13 cellular contexts compared by ENCODE assay signal in the genomic region with DNA sequence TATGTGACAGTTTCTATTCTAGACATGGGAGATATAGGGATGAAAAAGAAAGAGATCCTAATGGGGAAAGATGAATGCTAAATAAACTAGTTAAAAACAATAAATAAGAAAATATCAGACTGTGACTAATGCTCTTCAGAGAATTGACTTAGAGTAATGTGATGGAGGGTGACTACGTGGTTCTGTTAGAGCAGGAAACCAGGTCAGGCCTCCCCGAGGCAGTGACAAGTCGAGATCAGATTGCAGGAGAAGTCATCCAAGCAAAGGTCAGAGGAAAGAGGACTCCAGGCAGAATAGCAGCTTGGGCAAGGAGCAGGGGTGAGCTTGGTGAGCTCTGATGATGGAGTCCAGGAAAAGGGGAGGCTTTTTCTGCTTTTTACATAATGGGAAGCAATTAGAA. TPM values are rescaled to one million over a fixed set of nuclear protein-coding genes. Genes with fewer than 3 reads are reported as not detected.
DNase-seq lines count a peak whose midpoint lies in the region; ATAC-seq and TF ChIP-seq lines count a peak whose summit lies in the region.
"Had no signal": no experiment of that assay in that cellular context is flagged by ENCODE, and none has a peak within 500 bp of the region (broad histone marks: within the 10 kb centered on the region; RNA-seq: fewer than 3 reads in every experiment).

No MANE protein-coding gene starts in this region.

- H3K36me3 ChIP-seq in SJSA1 (no peaks in the 10 kb centered on the region), prostate gland (no peaks in the 10 kb centered on the region)
- H3K36me3 ChIP-seq: neutrophil had no signal

- intact Hi-C loops in prostate gland (cut with DNase I), result no loop called here

- H3K27me3 ChIP-seq in SJSA1 (replicated peaks) (no peaks in the 10 kb centered on the region), prostate gland (replicated peaks; ENCODE audit: insufficient read depth) (no peaks in the 10 kb centered on the region)
- H3K27me3 ChIP-seq: neutrophil had no signal

- TF ChIP-seq CTCF in fibroblast of pulmonary artery (IDR thresholded peaks at IDR 0.05; ENCODE audit: low read length, missing control alignments), result no peak
- no peak for TF ChIP-seq CTCF in prostate gland (IDR thresholded peaks at IDR 0.05)

- DNase-seq in Daoy (ENCODE audit: low read depth) (peak; percentile 89), SJSA1 (ENCODE audit: low read depth in 1 of 2, low spot score in 2 of 2) (peak in 1 of 2 experiments; percentile 32), fibroblast of pulmonary artery (ENCODE audit: low read depth) (peak; percentile 52), prostate gland (ENCODE audit: low spot score) (no peak)
- DNase-seq in activated naive CD4-positive, alpha-beta T cell treated with anti-CD3 and anti-CD28 coated beads, Interleukin-2, amount 50 U/mL, for 16 hours, result no peak
- no peak for DNase-seq in activated effector memory CD4-positive, alpha-beta T cell treated with anti-CD3 and anti-CD28 coated beads, Interleukin-2, amount 50 U/mL, for 16 hours
- DNase-seq: immature natural killer cell; NCI-H187; stimulated activated CD4-positive, alpha-beta T cell treated with anti-CD3 and anti-CD28 coated beads, Interleukin-2, amount 100 ng/mL, for 48 hours had no signal

- 46% methylated on average over 3 of the region's 3 CpGs for WGBS in prostate gland

- H3K4me3 ChIP-seq in SJSA1, result no peak overlapping the region
- no peak overlapping the region for H3K4me3 ChIP-seq in fibroblast of pulmonary artery (replicated peaks; ENCODE audit: low read depth, low read length)
- no peak overlapping the region for H3K4me3 ChIP-seq in prostate gland

- no peak for TF ChIP-seq POLR2A in prostate gland (IDR thresholded peaks at IDR 0.05)

- peaks cover 63% of the 10 kb centered on the region for H3K4me1 ChIP-seq in SJSA1 (replicated peaks)
- H3K4me1 ChIP-seq in prostate gland (replicated peaks), result no peaks in the 10 kb centered on the region

- H3K27ac ChIP-seq in SJSA1, result peak overlapping the region; percentile 51; the same call in 1 of the 2 replicates
- peak overlapping the region; percentile 7 to 37 for H3K27ac ChIP-seq in prostate gland
- H3K27ac ChIP-seq: neutrophil had no signal

- ATAC-seq in GM21717 (IDR thresholded peaks at IDR 0.05; ENCODE audit: unreplicated experiment) (no peak), HG02884 (IDR thresholded peaks at IDR 0.05; ENCODE audit: unreplicated experiment) (no peak)

- H3K9me3 ChIP-seq in SJSA1 (replicated peaks) (no peaks in the 10 kb centered on the region), prostate gland (no peaks in the 10 kb centered on the region)
- H3K9me3 ChIP-seq: neutrophil had no signal

RNA-seq across cellular contexts. Expression of a gene that starts 27.2 kb away (rescaled TPM):
- 3.1 and 4.2 TPM in 2 replicates for total RNA-seq in Daoy (2014; rRNA removed; shearing (Covaris generic))
- not detected in 2 replicates for total RNA-seq in SJSA1 (2014; rRNA removed; shearing (Covaris generic))
- total RNA-seq in prostate gland, result 10 to 100 TPM in 1 of 2 donors, 1 to 10 TPM in 1; 7.3 to 12.3 TPM
- total RNA-seq: T-helper 2 cell treated with Interferon-gamma antibody and Interleukin-4, amounts not matched to agents 100 ng/mL and 5 ng/mL, for 36 hours had no signal

Comparison
In these comparisons a context has a peak if more than half of its experiments do, and no peak if none do; other contexts are left out.
1. DNase-seq: peak in Daoy (single experiment) and fibroblast of pulmonary artery (single experiment); none in prostate gland (single experiment), activated naive CD4-positive, alpha-beta T cell treated with anti-CD3 and anti-CD28 coated beads, Interleukin-2, amount 50 U/mL, for 16 hours (single experiment) and activated effector memory CD4-positive, alpha-beta T cell treated with anti-CD3 and anti-CD28 coated beads, Interleukin-2, amount 50 U/mL, for 16 hours (single experiment).